37 cellular contexts compared by ENCODE assay signal in the genomic region with DNA sequence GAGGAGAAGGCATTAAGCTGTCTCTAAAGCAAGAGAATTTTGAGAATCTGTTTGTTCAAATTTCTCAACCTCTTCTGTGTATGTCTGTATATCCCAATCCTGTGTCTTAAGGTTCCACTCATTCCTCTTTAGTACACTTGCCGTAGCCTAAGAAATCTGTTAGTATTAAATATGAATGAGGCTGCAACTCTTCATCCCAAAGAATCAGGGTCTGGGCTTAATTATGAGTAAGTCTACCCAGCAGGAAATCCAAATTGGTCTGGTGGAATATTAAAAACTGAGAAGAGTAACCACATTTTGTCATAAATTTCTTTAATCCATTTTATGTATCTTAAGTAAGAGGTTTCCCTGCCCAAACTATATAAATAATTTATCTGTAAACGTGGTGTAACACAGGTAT.
"Had no signal": no experiment of that assay in that cellular context is flagged by ENCODE, and none has a peak within 500 bp of the region (broad histone marks: within the 10 kb centered on the region; RNA-seq: fewer than 3 reads in every experiment).

No MANE protein-coding gene starts in this region.

- H3K9me3 Mint-ChIP-seq: activated B cell treated with CpG ODN at 0.5 μM for 24 hours; activated CD8-positive, alpha-beta T cell treated with anti-CD3 and anti-CD28 coated beads for 36 hours; activated naive CD8-positive, alpha-beta T cell treated with anti-CD3 and anti-CD28 coated beads for 36 hours; activated T-cell treated with anti-CD3 and anti-CD28 coated beads, Interleukin-2, amount 50 U/mL, for 4 hours; brain; dendritic cell treated with granulocyte-macrophage colony-stimulating factor and Interleukin-4, amounts not matched to agents 40 ng/mL and 50 ng/mL, for 4 days; endodermal cell had no signal

- ATAC-seq: activated CD4-positive, CD25-positive, alpha-beta regulatory T cell treated with anti-CD3 and anti-CD28 coated beads, Interleukin-2, amount 50 U/mL, for 24 hours; activated CD8-positive, alpha-beta T cell treated with anti-CD3 and anti-CD28 coated beads for 36 hours; activated naive CD8-positive, alpha-beta T cell treated with anti-CD3 and anti-CD28 coated beads, Interleukin-2, amount 50 U/mL, for 24 hours; activated T-cell treated with anti-CD3 and anti-CD28 coated beads, Interleukin-2, amount 50 U/mL, for 4 hours; activated T-helper 17 cell treated with anti-CD3 and anti-CD28 coated beads, Interleukin-2, amount 50 U/mL, for 72 hours; esophagus mucosa; foreskin keratinocyte; gastrocnemius medialis; heart right ventricle; T-helper 17 cell had no signal

- H3K27me3 ChIP-seq: adrenal gland, breast epithelium, cardiac muscle cell, dorsolateral prefrontal cortex, foreskin keratinocyte, gastrocnemius medialis, heart right ventricle, hepatocyte had no signal

- H3K9me3 ChIP-seq: adrenal gland, breast epithelium, gastrocnemius medialis had no signal

- H3K27ac Mint-ChIP-seq: activated B cell treated with CpG ODN at 0.5 μM for 24 hours; activated CD8-positive, alpha-beta T cell treated with anti-CD3 and anti-CD28 coated beads for 36 hours; activated naive CD4-positive, alpha-beta T cell treated with anti-CD3 and anti-CD28 coated beads, Interleukin-2, amount 50 U/mL, for 24 hours; activated naive CD8-positive, alpha-beta T cell treated with anti-CD3 and anti-CD28 coated beads for 36 hours; activated naive CD8-positive, alpha-beta T cell treated with anti-CD3 and anti-CD28 coated beads, Interleukin-2, amount 50 U/mL, for 24 hours; activated T-helper 17 cell treated with anti-CD3 and anti-CD28 coated beads, Interleukin-2, amount 50 U/mL, for 72 hours; dendritic cell treated with granulocyte-macrophage colony-stimulating factor and Interleukin-4, amounts not matched to agents 40 ng/mL and 50 ng/mL, for 4 days; endodermal cell; T-helper 17 cell; T-helper 2 cell treated with Interferon-gamma antibody and Interleukin-4, amounts not matched to agents 5 μg/mL and 100 μg/mL, for 36 hours had no signal

- H3K36me3 ChIP-seq: adrenal gland, breast epithelium, cardiac muscle cell, gastrocnemius medialis, heart right ventricle, WERI-Rb-1 had no signal

- H2AFZ ChIP-seq: hepatocyte had no signal

- H3K4me2 ChIP-seq: hepatocyte had no signal

- H3K4me3 Mint-ChIP-seq: activated B cell treated with CpG ODN at 0.5 μM for 24 hours; activated CD8-positive, alpha-beta T cell treated with anti-CD3 and anti-CD28 coated beads for 36 hours; activated naive CD4-positive, alpha-beta T cell treated with anti-CD3 and anti-CD28 coated beads, Interleukin-2, amount 50 U/mL, for 24 hours; activated naive CD8-positive, alpha-beta T cell treated with anti-CD3 and anti-CD28 coated beads for 36 hours; activated naive CD8-positive, alpha-beta T cell treated with anti-CD3 and anti-CD28 coated beads, Interleukin-2, amount 50 U/mL, for 24 hours; activated T-cell treated with anti-CD3 and anti-CD28 coated beads, Interleukin-2, amount 50 U/mL, for 4 hours; activated T-helper 17 cell treated with anti-CD3 and anti-CD28 coated beads, Interleukin-2, amount 50 U/mL, for 72 hours; brain; central memory CD8-positive, alpha-beta T cell; dendritic cell treated with granulocyte-macrophage colony-stimulating factor and Interleukin-4, amounts not matched to agents 40 ng/mL and 50 ng/mL, for 4 days; endodermal cell; T-helper 17 cell; T-helper 2 cell treated with Interferon-gamma antibody and Interleukin-4, amounts not matched to agents 5 μg/mL and 100 μg/mL, for 36 hours had no signal

- H3K4me3 ChIP-seq: adrenal gland, breast epithelium, cardiac muscle cell, coronary artery, dorsolateral prefrontal cortex, gastrocnemius medialis, heart right ventricle, hepatocyte had no signal

- H3K36me3 Mint-ChIP-seq: activated naive CD4-positive, alpha-beta T cell treated with anti-CD3 and anti-CD28 coated beads, Interleukin-2, amount 50 U/mL, for 24 hours; activated naive CD8-positive, alpha-beta T cell treated with anti-CD3 and anti-CD28 coated beads for 36 hours; brain had no signal

- H3K27me3 Mint-ChIP-seq: activated B cell treated with CpG ODN at 0.5 μM for 24 hours; activated CD8-positive, alpha-beta T cell treated with anti-CD3 and anti-CD28 coated beads for 36 hours; activated naive CD4-positive, alpha-beta T cell treated with anti-CD3 and anti-CD28 coated beads, Interleukin-2, amount 50 U/mL, for 24 hours; activated naive CD8-positive, alpha-beta T cell treated with anti-CD3 and anti-CD28 coated beads for 36 hours; activated naive CD8-positive, alpha-beta T cell treated with anti-CD3 and anti-CD28 coated beads, Interleukin-2, amount 50 U/mL, for 24 hours; activated T-helper 17 cell treated with anti-CD3 and anti-CD28 coated beads, Interleukin-2, amount 50 U/mL, for 72 hours; brain; central memory CD8-positive, alpha-beta T cell; dendritic cell treated with granulocyte-macrophage colony-stimulating factor and Interleukin-4, amounts not matched to agents 40 ng/mL and 50 ng/mL, for 4 days; T-helper 17 cell had no signal

- DNase-seq: activated B cell treated with CpG ODN at 0.5 μM for 24 hours; activated CD4-positive, alpha-beta T cell treated with anti-CD3 and anti-CD28 coated beads for 48 hours; activated CD4-positive, alpha-beta T cell treated with anti-CD3 and anti-CD28 coated beads, Interleukin-2, amount 50 U/mL, for 1 hour; activated CD4-positive, alpha-beta T cell treated with anti-CD3 and anti-CD28 coated beads, Interleukin-2, amount 50 U/mL, for 48 hours; activated CD8-positive, alpha-beta memory T cell treated with anti-CD3 and anti-CD28 coated beads for 24 hours; activated CD8-positive, alpha-beta T cell treated with anti-CD3 and anti-CD28 coated beads for 36 hours; activated effector memory CD4-positive, alpha-beta T cell treated with Interleukin-2 at 50 U/mL for 16 hours; activated gamma-delta T cell treated with Interleukin-2 at 50 U/mL for 16 hours; activated naive CD4-positive, alpha-beta T cell treated with Interleukin-2 at 50 U/mL for 16 hours; activated naive CD8-positive, alpha-beta T cell treated with anti-CD3 and anti-CD28 coated beads for 36 hours; activated naive CD8-positive, alpha-beta T cell treated with anti-CD3 and anti-CD28 coated beads, Interleukin-2, amount 50 U/mL, for 24 hours; activated T-cell treated with anti-CD3 and anti-CD28 coated beads, Interleukin-2, amount 50 U/mL, for 4 hours; adrenal gland; amygdala; aorta; dorsolateral prefrontal cortex; effector memory CD4-positive, alpha-beta T cell; endodermal cell; foreskin keratinocyte; gastrocnemius medialis; heart right ventricle; T-helper 1 cell; T-helper 17 cell; T1000; WERI-Rb-1 had no signal

- H3K4me1 ChIP-seq: breast epithelium, gastrocnemius medialis, heart right ventricle had no signal

- H3K27ac ChIP-seq: breast epithelium, cardiac muscle cell, coronary artery, dorsolateral prefrontal cortex, foreskin keratinocyte, gastrocnemius medialis, heart right ventricle, hepatocyte, WERI-Rb-1 had no signal

- H3K79me2 ChIP-seq: hepatocyte had no signal

- H3K4me1 Mint-ChIP-seq: activated B cell treated with CpG ODN at 0.5 μM for 24 hours; activated naive CD4-positive, alpha-beta T cell treated with anti-CD3 and anti-CD28 coated beads, Interleukin-2, amount 50 U/mL, for 24 hours; activated naive CD8-positive, alpha-beta T cell treated with anti-CD3 and anti-CD28 coated beads for 36 hours; activated naive CD8-positive, alpha-beta T cell treated with anti-CD3 and anti-CD28 coated beads, Interleukin-2, amount 50 U/mL, for 24 hours; activated T-helper 17 cell treated with anti-CD3 and anti-CD28 coated beads, Interleukin-2, amount 50 U/mL, for 72 hours; central memory CD8-positive, alpha-beta T cell; endodermal cell; T-helper 17 cell had no signal
